Comparison of ENCODE assay signal across 8 cellular contexts in genomic region chr20:3172933-3173581, GRCh38. TPM values are rescaled to one million over a fixed set of nuclear protein-coding genes. Genes with fewer than 3 reads are reported as not detected.
DNase-seq lines count a peak whose midpoint lies in the region; ATAC-seq and TF ChIP-seq lines count a peak whose summit lies in the region.

LZTS3 (minus strand) TSS chr20:3173549; CDS start chr20:3167163, 6,386 bp downstream.

- H3K27ac Mint-ChIP-seq in WTC11, result peak within 1 kb of the TSS; percentile 46

- H3K4me3 Mint-ChIP-seq in WTC11, result peak within 1 kb of the TSS; percentile 83

- ATAC-seq in GM18502 (IDR thresholded peaks at IDR 0.05; ENCODE audit: poor library complexity, unreplicated experiment), result peak; percentile 49
- peak; percentile 62 for ATAC-seq in HG02642 (IDR thresholded peaks at IDR 0.05; ENCODE audit: poor library complexity, unreplicated experiment)
- peak; percentile 45 for ATAC-seq in WTC11
- ATAC-seq in left colon, result peak; percentile 37

- POLR2A ChIA-PET in WTC11 (lab: Charles Lee), result interaction anchor here (1.0 to 1.1 kb wide), 3 partner anchors 12 to 67 kb away, joined by 3 to 7 read pairs (median 3); partner anchors contain the start of genes FASTKD5 and UBOX5

- H3K9me3 Mint-ChIP-seq in WTC11, result no peaks in the 10 kb centered on the region

- intact Hi-C loops in left colon (cut with DNase I, micrococcal nuclease), result no loop called here

- peaks cover 7% of the 10 kb centered on the region; the same call in 1 of the 2 replicates for H3K27me3 Mint-ChIP-seq in WTC11 (ENCODE audit: low read depth)

- CTCF ChIA-PET in WTC11 (lab: Charles Lee), result interaction anchor here (0.9 to 1.1 kb wide), 4 partner anchors 13 to 119 kb away, joined by 3 read pairs; partner anchors contain the start of genes FASTKD5 and UBOX5

- H3K4me1 Mint-ChIP-seq in WTC11, result peaks cover 42% of the 10 kb centered on the region

- H3K36me3 Mint-ChIP-seq in WTC11, result no peaks in the 10 kb centered on the region

- peak within 1 kb of the TSS; percentile 90 to 94 for H3K4me3 ChIP-seq in cardiac fibroblast (replicated peaks in 1 of 2; ENCODE audit: low read depth in 2 of 2, low read length in 2 of 2)

- TF ChIP-seq CTCF in WTC11 (IDR thresholded peaks at IDR 0.05), result no peak
- TF ChIP-seq CTCF in cardiac fibroblast (IDR thresholded peaks at IDR 0.05; ENCODE audit: low read depth, low read length), result no peak

- DNase-seq in NCI-H1436 treated with DMSO at 0.1 percent for 48 hours (lab: John Stamatoyannopoulos, UW) (peak; percentile 13), WTC11 (ENCODE audit: low spot score) (peak; percentile 88), cardiac fibroblast (ENCODE audit: low read depth in 2 of 2) (peak; percentile 44 to 58), left colon (peak; percentile 73 to 82), COLO829 (ENCODE audit: low spot score) (no peak)
- peak; percentile 70 for DNase-seq in stimulated activated CD4-positive, alpha-beta T cell treated with anti-CD3 and anti-CD28 coated beads, Interleukin-1b, Interleukin-23, amount 100 ng/mL, for 48 hours

TF ChIP-seq in WTC11, 78 proteins besides CTCF, POLR2A, EP300 and RAD21 (continues in another document):
- TF ChIP-seq ZNF512 (CRISPR knock-in tag; IDR thresholded peaks at IDR 0.05; ENCODE audit: borderline replicate concordance), result no peak
- TF ChIP-seq, protein P1, sequence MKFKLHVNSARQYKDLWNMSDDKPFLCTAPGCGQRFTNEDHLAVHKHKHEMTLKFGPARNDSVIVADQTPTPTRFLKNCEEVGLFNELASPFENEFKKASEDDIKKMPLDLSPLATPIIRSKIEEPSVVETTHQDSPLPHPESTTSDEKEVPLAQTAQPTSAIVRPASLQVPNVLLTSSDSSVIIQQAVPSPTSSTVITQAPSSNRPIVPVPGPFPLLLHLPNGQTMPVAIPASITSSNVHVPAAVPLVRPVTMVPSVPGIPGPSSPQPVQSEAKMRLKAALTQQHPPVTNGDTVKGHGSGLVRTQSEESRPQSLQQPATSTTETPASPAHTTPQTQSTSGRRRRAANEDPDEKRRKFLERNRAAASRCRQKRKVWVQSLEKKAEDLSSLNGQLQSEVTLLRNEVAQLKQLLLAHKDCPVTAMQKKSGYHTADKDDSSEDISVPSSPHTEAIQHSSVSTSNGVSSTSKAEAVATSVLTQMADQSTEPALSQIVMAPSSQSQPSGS (CRISPR knock-in tag; IDR thresholded peaks at IDR 0.05; ENCODE audit: borderline replicate concordance, low read depth), result peak; percentile 43; the same call in 1 of the 2 replicates
- TF ChIP-seq NFE2L1 (CRISPR knock-in tag; IDR thresholded peaks at IDR 0.05), result 0 out of 2 replicates have a peak, but pooled peaks have one; percentile 5
- no peak; the same call in 1 of the 2 replicates for TF ChIP-seq ZBTB21 (CRISPR knock-in tag; IDR thresholded peaks at IDR 0.05; ENCODE audit: borderline replicate concordance)
- TF ChIP-seq KAT7 (CRISPR knock-in tag; IDR thresholded peaks at IDR 0.05; ENCODE audit: borderline replicate concordance), result no peak; the same call in 1 of the 2 replicates
- peak; percentile 39; the same call in 1 of the 2 replicates for TF ChIP-seq ZNF121 (CRISPR knock-in tag; IDR thresholded peaks at IDR 0.05)
- peak; percentile 64 for TF ChIP-seq FOXP1 (CRISPR knock-in tag; IDR thresholded peaks at IDR 0.05; ENCODE audit: borderline replicate concordance)
- TF ChIP-seq, protein P2, sequence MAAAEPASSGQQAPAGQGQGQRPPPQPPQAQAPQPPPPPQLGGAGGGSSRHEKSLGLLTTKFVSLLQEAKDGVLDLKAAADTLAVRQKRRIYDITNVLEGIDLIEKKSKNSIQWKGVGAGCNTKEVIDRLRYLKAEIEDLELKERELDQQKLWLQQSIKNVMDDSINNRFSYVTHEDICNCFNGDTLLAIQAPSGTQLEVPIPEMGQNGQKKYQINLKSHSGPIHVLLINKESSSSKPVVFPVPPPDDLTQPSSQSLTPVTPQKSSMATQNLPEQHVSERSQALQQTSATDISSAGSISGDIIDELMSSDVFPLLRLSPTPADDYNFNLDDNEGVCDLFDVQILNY (CRISPR knock-in tag; IDR thresholded peaks at IDR 0.05), result peak; percentile 71
- peak; percentile 75; the same call in 1 of the 2 replicates for TF ChIP-seq CREM (CRISPR knock-in tag; IDR thresholded peaks at IDR 0.05)
- no peak for TF ChIP-seq ERG (CRISPR knock-in tag; IDR thresholded peaks at IDR 0.05)
- no peak for TF ChIP-seq SMAD3 (CRISPR knock-in tag; IDR thresholded peaks at IDR 0.05; ENCODE audit: borderline replicate concordance)
- TF ChIP-seq NR1H2 (CRISPR knock-in tag; IDR thresholded peaks at IDR 0.05), result no peak
- TF ChIP-seq, protein P3, sequence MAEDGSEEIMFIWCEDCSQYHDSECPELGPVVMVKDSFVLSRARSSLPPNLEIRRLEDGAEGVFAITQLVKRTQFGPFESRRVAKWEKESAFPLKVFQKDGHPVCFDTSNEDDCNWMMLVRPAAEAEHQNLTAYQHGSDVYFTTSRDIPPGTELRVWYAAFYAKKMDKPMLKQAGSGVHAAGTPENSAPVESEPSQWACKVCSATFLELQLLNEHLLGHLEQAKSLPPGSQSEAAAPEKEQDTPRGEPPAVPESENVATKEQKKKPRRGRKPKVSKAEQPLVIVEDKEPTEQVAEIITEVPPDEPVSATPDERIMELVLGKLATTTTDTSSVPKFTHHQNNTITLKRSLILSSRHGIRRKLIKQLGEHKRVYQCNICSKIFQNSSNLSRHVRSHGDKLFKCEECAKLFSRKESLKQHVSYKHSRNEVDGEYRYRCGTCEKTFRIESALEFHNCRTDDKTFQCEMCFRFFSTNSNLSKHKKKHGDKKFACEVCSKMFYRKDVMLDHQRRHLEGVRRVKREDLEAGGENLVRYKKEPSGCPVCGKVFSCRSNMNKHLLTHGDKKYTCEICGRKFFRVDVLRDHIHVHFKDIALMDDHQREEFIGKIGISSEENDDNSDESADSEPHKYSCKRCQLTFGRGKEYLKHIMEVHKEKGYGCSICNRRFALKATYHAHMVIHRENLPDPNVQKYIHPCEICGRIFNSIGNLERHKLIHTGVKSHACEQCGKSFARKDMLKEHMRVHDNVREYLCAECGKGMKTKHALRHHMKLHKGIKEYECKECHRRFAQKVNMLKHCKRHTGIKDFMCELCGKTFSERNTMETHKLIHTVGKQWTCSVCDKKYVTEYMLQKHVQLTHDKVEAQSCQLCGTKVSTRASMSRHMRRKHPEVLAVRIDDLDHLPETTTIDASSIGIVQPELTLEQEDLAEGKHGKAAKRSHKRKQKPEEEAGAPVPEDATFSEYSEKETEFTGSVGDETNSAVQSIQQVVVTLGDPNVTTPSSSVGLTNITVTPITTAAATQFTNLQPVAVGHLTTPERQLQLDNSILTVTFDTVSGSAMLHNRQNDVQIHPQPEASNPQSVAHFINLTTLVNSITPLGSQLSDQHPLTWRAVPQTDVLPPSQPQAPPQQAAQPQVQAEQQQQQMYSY (CRISPR knock-in tag; IDR thresholded peaks at IDR 0.05), result no peak
- TF ChIP-seq ZNF396 (CRISPR knock-in tag; IDR thresholded peaks at IDR 0.05; ENCODE audit: borderline replicate concordance), result no peak
- TF ChIP-seq PRRX2 (CRISPR knock-in tag; IDR thresholded peaks at IDR 0.05), result no peak
- 0 out of 2 replicates have a peak, but pooled peaks have one; percentile 14 for TF ChIP-seq ZNF423 (CRISPR knock-in tag; IDR thresholded peaks at IDR 0.05)
- TF ChIP-seq GABPB1 (CRISPR knock-in tag; IDR thresholded peaks at IDR 0.05), result peak; percentile 83
- TF ChIP-seq ATF3 (CRISPR knock-in tag; conservative IDR thresholded peaks at IDR 0.05), result peak; percentile 70; the same call in 1 of the 2 replicates

RNA-seq across cellular contexts. Expression of gene LZTS3, which starts in this region (rescaled TPM):
- 32.6 to 39.4 TPM (median 38.7 TPM) in 3 replicates for total RNA-seq in WTC11 (2021)
- 10 to 100 TPM in 1 of 2 donors, 1 to 10 TPM in 1; 5.5 to 10.9 TPM for total RNA-seq in left colon
